Comparison of ENCODE assay signal across 8 cellular contexts in the genomic region with DNA sequence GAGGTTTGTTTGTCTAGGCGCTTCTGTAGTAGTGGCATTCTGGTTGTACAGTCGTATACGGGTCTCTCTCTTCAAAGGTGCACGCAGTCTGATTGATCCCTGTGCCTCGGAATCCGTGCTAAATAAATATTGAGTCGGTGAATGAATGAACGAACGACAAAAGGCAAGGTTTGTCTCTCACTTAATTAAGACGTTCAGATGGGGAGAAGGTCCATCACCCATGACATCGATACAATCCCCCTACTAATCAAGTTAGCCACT. TPM values are rescaled to one million over a fixed set of nuclear protein-coding genes. Genes with fewer than 3 reads are reported as not detected.
DNase-seq lines count a peak whose midpoint lies in the region; ATAC-seq and TF ChIP-seq lines count a peak whose summit lies in the region.

No MANE protein-coding gene starts in this region.

- TF ChIP-seq POLR2A in gastrocnemius medialis (IDR thresholded peaks at IDR 0.05) = no peak

- in situ Hi-C loops in gastrocnemius medialis (cut with MboI; ENCODE audit: low sequenced_read_pairs in 4 of 4) = loop anchor here (10.0 kb wide), 2 partner anchors 61 to 71 kb away; a partner anchor contains a TSS

- H3K4me3 ChIP-seq in left ventricle myocardium inferior = peak overlapping the region; percentile 98
- H3K4me3 ChIP-seq in esophagus (ENCODE audit: low read depth in 1 of 2, low read length in 2 of 2) = peak overlapping the region; percentile 87 to 95
- H3K4me3 ChIP-seq in gastrocnemius medialis = peak overlapping the region; percentile 85 to 96 (median 92)

- DNase-seq in left ventricle myocardium inferior (no peak), left cardiac atrium (no peak), RPMI8226 (peak; percentile 7), gastrocnemius medialis (no peak), midbrain (lab: John Stamatoyannopoulos, UW) (no peak)

- no peaks in the 10 kb centered on the region for H3K36me3 ChIP-seq in left ventricle myocardium inferior
- H3K36me3 ChIP-seq in esophagus (ENCODE audit: control insufficient read depth in 2 of 2, insufficient read depth in 2 of 2, low read length in 1 of 2) = no peaks in the 10 kb centered on the region
- no peaks in the 10 kb centered on the region for H3K36me3 ChIP-seq in gastrocnemius medialis

- intact Hi-C loops in left ventricle myocardium inferior (cut with micrococcal nuclease) = no loop called here
- intact Hi-C loops in left cardiac atrium (cut with DNase I) = no loop called here
- intact Hi-C loops in gastrocnemius medialis (cut with DNase I; ENCODE audit: low total_unique reads) = loop anchor here (10.0 kb wide), 1 partner anchor 191 kb away; no protein-coding TSS in a partner anchor

- H3K9me3 ChIP-seq in left ventricle myocardium inferior (replicated peaks) (no peaks in the 10 kb centered on the region), esophagus (ENCODE audit: control insufficient read depth in 2 of 2, insufficient read depth in 1 of 2, low read depth in 1 of 2, low read length in 1 of 2) (no peaks in the 10 kb centered on the region), gastrocnemius medialis (no peaks in the 10 kb centered on the region)

- H3K4me1 ChIP-seq in left ventricle myocardium inferior (peaks cover 50% of the 10 kb centered on the region), esophagus (ENCODE audit: control insufficient read depth in 2 of 2, insufficient read depth in 2 of 2, low read length in 1 of 2) (no peaks in the 10 kb centered on the region), gastrocnemius medialis (peaks cover 18 to 21% of the 10 kb centered on the region in 2 donors)

- WGBS in esophagus, 2 donors = 0 to 1% methylated on average over 11 of the region's 11 CpGs

- ATAC-seq in left cardiac atrium = no peak
- no peak for ATAC-seq in gastrocnemius medialis
- ATAC-seq in GM18858 (IDR thresholded peaks at IDR 0.05; ENCODE audit: unreplicated experiment) = no peak
- no peak for ATAC-seq in HG03342 (IDR thresholded peaks at IDR 0.05; ENCODE audit: unreplicated experiment)

- H3K27me3 ChIP-seq in left ventricle myocardium inferior (ENCODE audit: low read depth) (no peaks in the 10 kb centered on the region), esophagus (ENCODE audit: control insufficient read depth in 1 of 2, insufficient read depth in 2 of 2, low read length in 2 of 2) (no peaks in the 10 kb centered on the region), gastrocnemius medialis (peaks cover 0 to 4% (median 0%) of the 10 kb centered on the region in 3 donors)

- H3K27ac ChIP-seq in left ventricle myocardium inferior (replicated peaks) (peak overlapping the region; percentile 96), esophagus (ENCODE audit: low read depth in 2 of 2, low read length in 1 of 2) (peak overlapping the region in 1 of 2 donors; percentile 27), gastrocnemius medialis (peak overlapping the region; percentile 98 to 99 (median 99))

- TF ChIP-seq CTCF in left ventricle myocardium inferior (IDR thresholded peaks at IDR 0.05; ENCODE audit: borderline replicate concordance) (no peak), gastrocnemius medialis (IDR thresholded peaks at IDR 0.05 in 4 of 5, conservative IDR thresholded peaks at IDR 0.05 in 1 of 5) (no peak)

RNA-seq across cellular contexts. Expression of a gene that starts 0.5 kb away (rescaled TPM):
- total RNA-seq in left ventricle myocardium inferior (24.1 TPM), left cardiac atrium (10 to 100 TPM; 13.2 to 23.9 TPM), gastrocnemius medialis (10 to 100 TPM; 20.3 to 35.0 (median 25.5) TPM)
- polyA plus RNA-seq in esophagus = 1 to 10 TPM; 2.3 to 2.8 TPM
